8 cellular contexts compared by ENCODE assay signal in genomic region chr1:150619576-150620509, GRCh38. TPM values are rescaled to one million over a fixed set of nuclear protein-coding genes. Genes with fewer than 3 reads are reported as not detected.
DNase-seq lines count a peak whose midpoint lies in the region; ATAC-seq and TF ChIP-seq lines count a peak whose summit lies in the region.

No MANE protein-coding gene starts in this region.

- peaks cover 3% of the 10 kb centered on the region for H3K36me3 ChIP-seq in colonic mucosa

- no peaks in the 10 kb centered on the region for H3K27me3 ChIP-seq in colonic mucosa

- peaks cover 15% of the 10 kb centered on the region for H3K4me1 ChIP-seq in colonic mucosa

- no peaks in the 10 kb centered on the region for H3K9me3 ChIP-seq in colonic mucosa

- ATAC-seq in activated CD4-positive, CD25-positive, alpha-beta regulatory T cell treated with anti-CD3 and anti-CD28 coated beads, Interleukin-2, amount 50 U/mL, for 24 hours = peak; percentile 41 to 49
- ATAC-seq in HG03108 (IDR thresholded peaks at IDR 0.05; ENCODE audit: unreplicated experiment) = no peak

- peak overlapping the region; percentile 50 for H3K27ac ChIP-seq in colonic mucosa

- no peak for DNase-seq in activated CD4-positive, CD25-positive, alpha-beta regulatory T cell treated with anti-CD3 and anti-CD28 coated beads, Interleukin-2, amount 50 U/mL, for 72 hours
- DNase-seq in colonic mucosa (no peak), midbrain (lab: John Stamatoyannopoulos, UW) (peak; percentile 12), DMS79 treated with DMSO at 0.1 percent for 48 hours (lab: John Stamatoyannopoulos, UW) (no peak), NCI-H1048 (lab: John Stamatoyannopoulos, UW) (no peak)

- H3K4me3 ChIP-seq in colonic mucosa = no peak overlapping the region

- intact Hi-C loops in colonic mucosa (cut with DNase I) = loop anchor here (2.0 to 10.0 kb wide), 3 partner anchors 43 to 155 kb away; partner anchors contain the start of gene MCL1

- H3K9ac ChIP-seq in colonic mucosa (ENCODE audit: low read depth in 2 of 2, low read length in 2 of 2) = peak overlapping the region in 1 of 2 donors; percentile 27

- TF ChIP-seq CTCF in colonic mucosa (IDR thresholded peaks at IDR 0.05) = no peak

TF ChIP-seq in PFSK-1, 5 proteins besides CTCF, POLR2A, EP300 and RAD21:
- TF ChIP-seq TAF1 (IDR thresholded peaks at IDR 0.05; ENCODE audit: borderline replicate concordance, insufficient read depth, low read length) (no peak), REST (IDR thresholded peaks at IDR 0.05; ENCODE audit: insufficient read depth in 1 of 2, low read depth in 2 of 2, low read length in 2 of 2) (no peak), SIN3A (IDR thresholded peaks at IDR 0.05; ENCODE audit: borderline replicate concordance, insufficient read depth, low read length) (no peak), POLR2AphosphoS5 (IDR thresholded peaks at IDR 0.05; ENCODE audit: low read depth, low read length) (0 out of 2 replicates have a peak, but pooled peaks have one; percentile 7), FOXP2 (optimal IDR thresholded peaks at IDR 0.05; ENCODE audit: borderline replicate concordance, extremely low read depth, extremely low read length, insufficient read depth) (no peak)

RNA-seq across cellular contexts. Expression of gene ENSA, which starts 9.6 kb away (rescaled TPM):
- polyA plus RNA-seq in PFSK-1 (2012; ENCODE audit: insufficient read length, low read depth) = 121 TPM
- 100 to 1,000 TPM; 199 to 227 TPM for total RNA-seq in colonic mucosa

RNA-seq across cellular contexts. Expression of gene MCL1, which starts 40.4 kb away (rescaled TPM):
- 97.0 TPM for polyA plus RNA-seq in PFSK-1 (2012; ENCODE audit: insufficient read length, low read depth)
- 100 to 1,000 TPM; 151 to 285 TPM for total RNA-seq in colonic mucosa
